Comparison of ENCODE assay signal across 9 cellular contexts in the genomic region with DNA sequence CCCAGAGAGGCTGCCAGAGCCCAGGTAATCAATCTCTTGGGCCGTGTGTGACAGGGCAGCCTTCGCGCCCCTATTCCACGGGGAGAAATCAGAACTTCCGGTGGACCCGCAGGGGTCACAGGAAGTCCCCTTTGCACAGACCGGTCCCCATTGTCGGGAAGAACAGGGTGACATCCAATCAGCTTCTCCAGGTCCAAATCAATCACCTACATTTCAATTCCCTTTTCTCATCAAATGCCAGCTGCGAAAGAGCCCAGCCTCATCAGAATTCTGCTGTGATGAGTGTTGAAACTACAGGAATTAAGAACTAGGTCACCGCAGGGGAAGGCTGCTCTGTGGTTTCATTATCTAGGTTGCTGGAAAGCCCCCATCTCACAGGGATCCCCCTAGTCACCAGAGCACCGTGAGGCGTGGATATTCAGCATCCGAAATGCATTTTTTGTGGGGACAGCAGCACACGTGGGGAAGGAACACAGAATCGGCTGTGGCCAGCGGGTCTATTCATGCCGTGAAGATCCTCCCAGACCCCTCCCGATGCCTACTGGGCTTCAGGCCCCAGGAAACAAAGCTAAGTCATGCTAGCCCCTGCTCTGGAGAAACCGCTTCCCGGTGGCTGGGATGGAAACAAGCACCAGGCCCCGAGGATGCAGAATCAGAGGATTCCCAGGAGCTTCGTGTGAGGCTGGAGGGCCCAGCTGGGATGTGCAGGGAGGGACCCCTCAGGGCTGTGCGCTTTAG.
DNase-seq lines count a peak whose midpoint lies in the region; ATAC-seq and TF ChIP-seq lines count a peak whose summit lies in the region.
"Had no signal": no experiment of that assay in that cellular context is flagged by ENCODE, and none has a peak within 500 bp of the region (broad histone marks: within the 10 kb centered on the region; RNA-seq: fewer than 3 reads in every experiment).

No MANE protein-coding gene starts in this region.

- H3K4me3 ChIP-seq in lower lobe of right lung: peak overlapping the region; percentile 30

- H3K9me3 Mint-ChIP-seq in stimulated activated memory B cell treated with anti-CD40 and anti-IgM and Interleukin-4, amounts not matched to agents 10 μg/mL and 1 μg/mL and 100 μg/mL, for 72 hours: no peaks in the 10 kb centered on the region

- H3K4me3 Mint-ChIP-seq in stimulated activated memory B cell treated with anti-CD40 and anti-IgM and Interleukin-4, amounts not matched to agents 10 μg/mL and 1 μg/mL and 100 μg/mL, for 72 hours: peak overlapping the region; percentile 65

- intact Hi-C loops in lower lobe of right lung (cut with DNase I): no loop called here

- peaks cover 30% of the 10 kb centered on the region for H3K4me1 ChIP-seq in lower lobe of right lung

- H3K36me3 ChIP-seq in lower lobe of right lung: no peaks in the 10 kb centered on the region

- ATAC-seq in HG03342 (IDR thresholded peaks at IDR 0.05; ENCODE audit: unreplicated experiment) (peak; percentile 86), lower lobe of right lung (peak; percentile 35)
- peak; percentile 94 for ATAC-seq in stimulated activated memory B cell treated with anti-CD40 and anti-IgM and Interleukin-4, amounts not matched to agents 10 μg/mL and 1 μg/mL and 100 μg/mL, for 72 hours

- peak overlapping the region; percentile 38 for H3K27ac ChIP-seq in lower lobe of right lung
- H3K27ac ChIP-seq: VCaP had no signal

- no peaks in the 10 kb centered on the region for H3K36me3 Mint-ChIP-seq in stimulated activated memory B cell treated with anti-CD40 and anti-IgM and Interleukin-4, amounts not matched to agents 10 μg/mL and 1 μg/mL and 100 μg/mL, for 72 hours

- peak; percentile 72 for DNase-seq in NK-92 treated with Interleukin-12 subunit alpha and Interleukin-12 subunit beta, amount 100 ng/mL, for 24 hours (lab: John Stamatoyannopoulos, UW)
- DNase-seq in NK-92 (lab: John Stamatoyannopoulos, UW; ENCODE audit: unreplicated experiment) (no peak), lower lobe of right lung (no peak), HUDEP-2 (lab: John Stamatoyannopoulos, UW; ENCODE audit: unreplicated experiment in 76 of 76) (no peak), SW 1271 (lab: John Stamatoyannopoulos, UW) (no peak)
- DNase-seq in activated T-cell treated with anti-CD3 and anti-CD28 coated beads, Interleukin-2, amount 50 U/mL, for 1 hour: peak; percentile 48

- no peaks in the 10 kb centered on the region for H3K9me3 ChIP-seq in lower lobe of right lung

- H3K27ac Mint-ChIP-seq in stimulated activated memory B cell treated with anti-CD40 and anti-IgM and Interleukin-4, amounts not matched to agents 10 μg/mL and 1 μg/mL and 100 μg/mL, for 72 hours: peak overlapping the region; percentile 84

- no peaks in the 10 kb centered on the region for H3K27me3 ChIP-seq in lower lobe of right lung (ENCODE audit: low read depth)

- peaks cover 46% of the 10 kb centered on the region for H3K27me3 Mint-ChIP-seq in stimulated activated memory B cell treated with anti-CD40 and anti-IgM and Interleukin-4, amounts not matched to agents 10 μg/mL and 1 μg/mL and 100 μg/mL, for 72 hours

- peaks cover 30% of the 10 kb centered on the region for H3K4me1 Mint-ChIP-seq in stimulated activated memory B cell treated with anti-CD40 and anti-IgM and Interleukin-4, amounts not matched to agents 10 μg/mL and 1 μg/mL and 100 μg/mL, for 72 hours

- TF ChIP-seq CTCF in lower lobe of right lung (IDR thresholded peaks at IDR 0.05): no peak

Comparison
In these comparisons a context has a peak if more than half of its experiments do, and no peak if none do; other contexts are left out.
1. DNase-seq: peak in NK-92 treated with Interleukin-12 subunit alpha and Interleukin-12 subunit beta, amount 100 ng/mL, for 24 hours (single experiment) and activated T-cell treated with anti-CD3 and anti-CD28 coated beads, Interleukin-2, amount 50 U/mL, for 1 hour (single experiment); none in NK-92 (single experiment), lower lobe of right lung (single experiment), HUDEP-2 (0 of 76) and SW 1271 (0 of 2).
2. ATAC-seq: peak in every context shown above with its lines; median percentile 94 in stimulated activated memory B cell treated with anti-CD40 and anti-IgM and Interleukin-4, amounts not matched to agents 10 μg/mL and 1 μg/mL and 100 μg/mL, for 72 hours; 86 in HG03342; 35 in lower lobe of right lung.